In the genomic region with DNA sequence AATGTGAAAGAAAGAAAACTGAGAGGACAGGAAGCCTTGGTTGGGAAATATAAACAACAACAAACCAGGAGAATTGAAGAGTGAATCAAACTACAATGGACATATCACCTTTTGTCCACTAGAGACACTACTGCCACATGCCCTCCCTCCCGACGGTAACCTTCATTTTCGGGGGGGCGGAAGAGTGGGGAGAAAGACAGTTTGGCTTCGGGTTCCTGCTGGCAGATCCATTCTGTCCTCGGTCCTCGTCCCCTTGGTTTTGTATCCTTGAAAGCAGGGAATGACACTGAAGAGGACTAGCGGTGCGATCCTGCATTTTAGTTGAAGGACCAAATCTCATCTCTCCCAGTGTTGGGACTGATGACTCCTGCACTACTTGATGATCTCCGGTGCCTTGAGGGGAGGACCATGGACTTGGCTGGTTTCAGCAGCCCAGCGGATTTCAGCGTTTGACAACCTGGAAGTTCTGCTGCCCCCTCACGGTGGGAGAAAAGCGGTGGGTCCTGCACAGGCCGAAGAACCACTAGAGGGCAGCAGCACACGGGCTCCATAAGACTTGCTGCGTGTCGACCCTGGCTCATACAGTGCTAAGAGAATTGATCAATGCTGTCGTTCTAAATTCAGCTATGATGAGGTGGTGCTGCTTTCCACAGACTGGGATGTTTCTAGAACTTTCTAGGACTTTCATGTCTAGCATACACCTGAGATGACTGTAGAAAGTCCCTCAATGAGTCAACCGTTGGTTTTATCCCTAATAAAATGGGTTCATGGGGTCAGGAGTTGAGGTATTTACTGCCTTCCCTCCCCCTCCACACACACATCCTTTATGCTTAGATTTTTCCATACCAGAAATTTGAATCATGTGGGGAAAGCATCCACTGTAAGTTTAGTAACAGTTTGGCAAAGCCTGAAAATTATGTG, we compare ENCODE assay signal across 8 cellular contexts. TPM values are rescaled to one million over a fixed set of nuclear protein-coding genes. Genes with fewer than 3 reads are reported as not detected.
A peak's percentile ranks its signal among the peaks of the same experiment; 100 is the strongest.
DNase-seq lines count a peak whose midpoint lies in the region; ATAC-seq, FAIRE-seq and TF ChIP-seq lines count a peak whose summit lies in the region.

No MANE protein-coding gene starts in this region.

- H3K36me3 ChIP-seq in HepG2 (replicated peaks in 1 of 2; ENCODE audit: control insufficient read depth in 1 of 2, insufficient read depth in 2 of 2, low read length in 2 of 2), result no peaks in the 10 kb centered on the region

- peak; percentile 99 for TF ChIP-seq CTCF in HepG2 (CRISPR knock-in tag; IDR thresholded peaks at IDR 0.05)

- no peaks in the 10 kb centered on the region for H3K27me3 ChIP-seq in HepG2 (ENCODE audit: control insufficient read depth in 1 of 2, insufficient read depth in 2 of 2, low read length in 2 of 2)

- no peaks in the 10 kb centered on the region for H3K79me2 ChIP-seq in HepG2 (ENCODE audit: insufficient read depth, low read length)

- H3K4me1 ChIP-seq in HepG2 (ENCODE audit: insufficient read depth, low read length), result peaks cover 15% of the 10 kb centered on the region

- H4K20me1 ChIP-seq in HepG2 (ENCODE audit: insufficient read depth, low read length), result no peaks in the 10 kb centered on the region

- no peaks in the 10 kb centered on the region for H3K27me3 Mint-ChIP-seq in dendritic cell treated with granulocyte-macrophage colony-stimulating factor and Interleukin-4, amounts not matched to agents 40 ng/mL and 50 ng/mL, for 4 days

- peaks cover 20% of the 10 kb centered on the region for H3K4me1 Mint-ChIP-seq in dendritic cell treated with granulocyte-macrophage colony-stimulating factor and Interleukin-4, amounts not matched to agents 40 ng/mL and 50 ng/mL, for 4 days (ENCODE audit: low read depth)

- CTCF ChIA-PET in HepG2 (lab: Yijun Ruan, JAX; ENCODE audit: low intra/inter-chr PET ratio, low total read pairs), result interaction anchor here (0.6 to 2.5 kb wide), 17 partner anchors 15 to 378 kb away, joined by 3 to 24 read pairs (median 6); a partner anchor contains a TSS

- no peaks in the 10 kb centered on the region for H3K9me3 ChIP-seq in HepG2 (ENCODE audit: low read length)

- DNase-seq in CD1c-positive myeloid dendritic cell (ENCODE audit: extremely low spot score), result peak; percentile 94
- DNase-seq in NCI-H69 (lab: John Stamatoyannopoulos, UW), result peak; percentile 92
- DNase-seq in activated CD4-positive, alpha-beta T cell treated with anti-CD3 and anti-CD28 coated beads, Interleukin-2, amount 50 U/mL, for 1 hour, result peak; percentile 90
- DNase-seq in HepG2 (ENCODE audit: low spot score), result peak; percentile 90
- DNase-seq in stimulated activated CD4-positive, alpha-beta T cell treated with anti-CD3 and anti-CD28 coated beads, Interleukin-4, amount 100 ng/mL, for 1 hour, result peak; percentile 86

- no TSS peak for BruUV-seq in HepG2 (replicated peaks; lab: Mats Ljungman, UMichigan)

- WGBS in HepG2 (ENCODE audit: low lambda C conversion rate), result 5% methylated on average over 16 of the region's 20 CpGs

- intact Hi-C loops in dendritic cell treated with granulocyte-macrophage colony-stimulating factor and Interleukin-4, amounts not matched to agents 40 ng/mL and 50 ng/mL, for 4 days (cut with micrococcal nuclease), result loop anchor here (1.0 to 5.0 kb wide), 3 partner anchors 15 to 191 kb away; a partner anchor contains a TSS
- intact Hi-C loops in HepG2 (cut with micrococcal nuclease; ENCODE audit: unreplicated experiment), result loop anchor here (1.0 to 10.0 kb wide), 7 partner anchors 31 to 284 kb away; a partner anchor contains a TSS

- ATAC-seq in GM19397 (IDR thresholded peaks at IDR 0.05; ENCODE audit: unreplicated experiment), result peak; percentile 96
- ATAC-seq in HG03558 (IDR thresholded peaks at IDR 0.05; ENCODE audit: extremely low read depth, unreplicated experiment), result peak; percentile 87
- ATAC-seq in HepG2, result peak; percentile 97

- TF ChIP-seq RAD21 in HepG2 (CRISPR knock-in tag; IDR thresholded peaks at IDR 0.05), result peak; percentile 93

- peak overlapping the region; percentile 91 for H3K4me2 ChIP-seq in HepG2 (ENCODE audit: low read depth, low read length)

- H3K9ac ChIP-seq in HepG2 (ENCODE audit: insufficient read depth, low read depth, low read length), result peak overlapping the region; percentile 44

- peak; percentile 94 for FAIRE-seq in HepG2 (lab: Jason Lieb, UNC)

- H3K4me3 ChIP-seq in HepG2 (replicated peaks in 1 of 3; ENCODE audit: insufficient read depth in 1 of 3, low read depth in 2 of 3, low read length in 3 of 3), result peak overlapping the region; percentile 45 to 66 (median 45)

- no peak for TF ChIP-seq POLR2A in HepG2 (IDR thresholded peaks at IDR 0.05; ENCODE audit: insufficient read depth in 1 of 2, low read depth in 2 of 2, low read length in 2 of 2)

- in situ Hi-C loops in HepG2 (cut with HindIII; ENCODE audit: extremely low pct_ligation_motif_present, low pct_unique_long_range_greater_than_20kb), result no loop called here

- POLR2A ChIA-PET in HepG2 (lab: Yijun Ruan, JAX), result interaction anchor here (1.4 to 1.5 kb wide), 2 partner anchors 15 to 208 kb away, joined by 3 to 10 read pairs; a partner anchor contains a TSS

- peak overlapping the region; percentile 75 for H2AFZ ChIP-seq in HepG2 (ENCODE audit: low read length)

- H3K4me3 Mint-ChIP-seq in dendritic cell treated with granulocyte-macrophage colony-stimulating factor and Interleukin-4, amounts not matched to agents 40 ng/mL and 50 ng/mL, for 4 days, result peak overlapping the region; percentile 72

- TF ChIP-seq EP300 in HepG2 (IDR thresholded peaks at IDR 0.05; ENCODE audit: low read depth in 2 of 2, low read length in 2 of 2), result no peak
- 0 out of 2 replicates have a peak, but pooled peaks have one; percentile 10 for TF ChIP-seq EP300 in HepG2 (CRISPR knock-in tag; IDR thresholded peaks at IDR 0.05; ENCODE audit: borderline replicate concordance)

- no peaks in the 10 kb centered on the region for H3K9me3 Mint-ChIP-seq in dendritic cell treated with granulocyte-macrophage colony-stimulating factor and Interleukin-4, amounts not matched to agents 40 ng/mL and 50 ng/mL, for 4 days

- H3K27ac Mint-ChIP-seq in dendritic cell treated with granulocyte-macrophage colony-stimulating factor and Interleukin-4, amounts not matched to agents 40 ng/mL and 50 ng/mL, for 4 days, result peak overlapping the region; percentile 73

- no peaks in the 10 kb centered on the region for H3K36me3 Mint-ChIP-seq in dendritic cell treated with granulocyte-macrophage colony-stimulating factor and Interleukin-4, amounts not matched to agents 40 ng/mL and 50 ng/mL, for 4 days (ENCODE audit: low read depth)

- peak overlapping the region; percentile 15 for H3K27ac ChIP-seq in HepG2 (ENCODE audit: extremely low read length, insufficient read depth, low read length)

TF ChIP-seq in HepG2, 621 proteins besides CTCF, POLR2A, EP300 and RAD21 (continues in another document):
- no peak for TF ChIP-seq SNAI1 (CRISPR knock-in tag; IDR thresholded peaks at IDR 0.05; ENCODE audit: borderline replicate concordance)
- 0 out of 2 replicates have a peak, but pooled peaks have one; percentile 7 for TF ChIP-seq ZNF629 (CRISPR knock-in tag; conservative IDR thresholded peaks at IDR 0.05)
- peak; percentile 85 for TF ChIP-seq PITX1 (CRISPR knock-in tag; IDR thresholded peaks at IDR 0.05)
- no peak for TF ChIP-seq HOXA5 (CRISPR knock-in tag; IDR thresholded peaks at IDR 0.05)

RNA-seq across cellular contexts. Expression of a gene that starts 15.1 kb away (rescaled TPM):
- total RNA-seq in HepG2 (2016; rRNA removed; fragmentation: Illumina TruSeq; extraction: Trizol), result 30.4 and 33.3 TPM in 2 replicates
- total RNA-seq in HepG2 (2016; cell fraction: cytosol; rRNA removed; fragmentation: Illumina TruSeq; extraction: Trizol; ENCODE audit: low read depth), result 20.6 and 21.5 TPM in 2 replicates
- total RNA-seq in HepG2 (2016; cell fraction: insoluble cytoplasmic fraction; rRNA removed; fragmentation: Illumina TruSeq; extraction: Trizol), result 31.8 and 34.8 TPM in 2 replicates
- total RNA-seq in HepG2 (2016; cell fraction: membrane; rRNA removed; fragmentation: Illumina TruSeq; extraction: Trizol), result 24.7 and 24.8 TPM in 2 replicates
- 35.3 and 43.2 TPM in 2 replicates for total RNA-seq in HepG2 (2016; cell fraction: nucleus; rRNA removed; fragmentation: Illumina TruSeq; extraction: Trizol)
- 17.5 and 20.6 TPM in 2 replicates for polyA plus RNA-seq in HepG2 (2011; rRNA removed)
- polyA plus RNA-seq in HepG2 (2011; cell fraction: cytosol; rRNA removed), result 9.6 and 12.2 TPM in 2 replicates
- polyA plus RNA-seq in HepG2 (2011; cell fraction: nucleus; rRNA removed), result 23.3 and 27.2 TPM in 2 replicates
- polyA plus RNA-seq in HepG2 (2012), result 15.7 and 18.4 TPM in 2 replicates
- polyA plus RNA-seq in HepG2 (2016; cell fraction: cytosol; fragmentation: Illumina TruSeq; extraction: Trizol; ENCODE audit: low read depth), result 5.8 and 7.5 TPM in 2 replicates
- polyA plus RNA-seq in HepG2 (2016; cell fraction: insoluble cytoplasmic fraction; fragmentation: Illumina TruSeq; extraction: Trizol; ENCODE audit: low read depth), result 41.5 and 42.5 TPM in 2 replicates
- 14.9 and 15.7 TPM in 2 replicates for polyA plus RNA-seq in HepG2 (2016; cell fraction: membrane; fragmentation: Illumina TruSeq; extraction: Trizol; ENCODE audit: low read depth)
- 48.4 and 55.5 TPM in 2 replicates for polyA plus RNA-seq in HepG2 (2016; cell fraction: nucleus; fragmentation: Illumina TruSeq; extraction: Trizol; ENCODE audit: insufficient read depth, low read depth)
- 16.7 and 49.5 TPM in 2 replicates for polyA minus RNA-seq in HepG2 (2011; rRNA and poly(A)+ RNA removed; ENCODE audit: low replicate concordance)
- 13.2 and 14.4 TPM in 2 replicates for polyA minus RNA-seq in HepG2 (2011; cell fraction: cytosol; rRNA and poly(A)+ RNA removed)
- polyA minus RNA-seq in HepG2 (2011; cell fraction: nucleus; rRNA and poly(A)+ RNA removed), result 62.0 and 70.7 TPM in 2 replicates

Comparison
In these comparisons a context has a peak if more than half of its experiments do, and no peak if none do; other contexts are left out.
1. Peak in every context shown above with its lines: DNase-seq, ATAC-seq, H3K4me3 ChIP-seq and H3K27ac ChIP-seq.